Comparison of ENCODE assay signal across 11 cellular contexts in the genomic region with DNA sequence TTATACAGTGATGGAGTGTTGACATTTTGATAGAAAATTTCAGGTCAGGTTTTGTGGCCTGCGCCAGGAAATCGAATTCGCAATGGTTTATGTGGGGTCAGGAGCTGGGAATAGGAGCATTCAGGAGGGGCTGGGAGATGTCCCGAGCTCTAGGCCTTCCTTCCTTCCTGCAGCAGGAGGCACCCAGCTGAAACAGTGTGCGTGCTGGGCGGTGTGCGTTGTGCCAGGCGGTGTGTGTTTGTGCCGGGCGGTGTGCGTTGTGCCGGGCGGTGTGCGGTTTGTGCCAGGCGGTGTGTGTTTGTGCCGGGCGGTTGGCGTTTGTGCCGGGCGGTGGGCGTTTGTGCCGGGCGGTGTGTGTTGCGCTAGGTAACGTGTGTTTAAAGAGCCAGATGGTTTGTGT. TPM values are rescaled to one million over a fixed set of nuclear protein-coding genes. Genes with fewer than 3 reads are reported as not detected.
A peak's percentile ranks its signal among the peaks of the same experiment; 100 is the strongest.
DNase-seq lines count a peak whose midpoint lies in the region; TF ChIP-seq lines count a peak whose summit lies in the region.
"Had no signal": no experiment of that assay in that cellular context is flagged by ENCODE, and none has a peak within 500 bp of the region (broad histone marks: within the 10 kb centered on the region; RNA-seq: fewer than 3 reads in every experiment).

No MANE protein-coding gene starts in this region.

- H3K4me1 ChIP-seq in PC-9 (replicated peaks; ENCODE audit: insufficient read depth): peaks cover 30% of the 10 kb centered on the region
- H3K4me1 ChIP-seq in neural progenitor cell: peaks cover 7% of the 10 kb centered on the region

- H3K27ac Mint-ChIP-seq in Calu3 (ENCODE audit: unreplicated experiment) (peak overlapping the region; percentile 45), neural progenitor cell (peak overlapping the region; percentile 22)
- peak overlapping the region; percentile 91 for H3K27ac Mint-ChIP-seq in dendritic cell treated with granulocyte-macrophage colony-stimulating factor and Interleukin-4, amounts not matched to agents 40 ng/mL and 50 ng/mL, for 4 days

- BruUV-seq in Calu3 (replicated peaks; lab: Mats Ljungman, UMichigan) (no TSS peak), PC-9 (replicated peaks; lab: Mats Ljungman, UMichigan) (no TSS peak)

- H3K4me2 ChIP-seq in PC-9 (peak overlapping the region; percentile 100), neural progenitor cell (peak overlapping the region; percentile 99)

- H3K27ac ChIP-seq in PC-9 (no peak overlapping the region), neural progenitor cell (no peak overlapping the region)

- no peaks in the 10 kb centered on the region for H3K9me2 ChIP-seq in PC-9 (ENCODE audit: insufficient read depth)

- H3F3A ChIP-seq in PC-9 (ENCODE audit: insufficient read depth, low read depth): peaks cover 33% of the 10 kb centered on the region
- peaks cover 37% of the 10 kb centered on the region for H3F3A ChIP-seq in neural progenitor cell (ENCODE audit: low read depth)

- CTCF ChIA-PET in Calu3 (lab: Charles Lee) (no interaction called here), PC-9 (lab: Charles Lee) (no interaction called here)

- TF ChIP-seq CTCF in Calu3 (IDR thresholded peaks at IDR 0.05; ENCODE audit: unreplicated experiment): no peak
- no peak for TF ChIP-seq CTCF in PC-9 (conservative IDR thresholded peaks at IDR 0.05)
- no peak for TF ChIP-seq CTCF in neural progenitor cell (IDR thresholded peaks at IDR 0.05)

- no peak for DNase-seq in Calu3
- DNase-seq in PC-9: no peak
- no peak for DNase-seq in neural progenitor cell (ENCODE audit: low spot score)
- DNase-seq in GDM1 (lab: John Stamatoyannopoulos, UW): no peak
- DNase-seq in cerebellar nuclear complex (lab: John Stamatoyannopoulos, UW): no peak
- DNase-seq in NCI-H1930 (lab: John Stamatoyannopoulos, UW): no peak
- no peak for DNase-seq in activated CD4-positive, CD25-positive, alpha-beta regulatory T cell (lab: John Stamatoyannopoulos, UW)
- DNase-seq: dorsolateral prefrontal cortex, occipital lobe, SHP77 had no signal

- H3K9me3 ChIP-seq in PC-9 (ENCODE audit: insufficient read depth, low read depth) (no peaks in the 10 kb centered on the region), neural progenitor cell (ENCODE audit: low read depth) (no peaks in the 10 kb centered on the region)

- peaks cover 16% of the 10 kb centered on the region; the same call in 1 of the 2 replicates for H3K79me2 ChIP-seq in PC-9 (ENCODE audit: low read depth)
- H3K79me2 ChIP-seq in neural progenitor cell (ENCODE audit: low read depth): peaks cover 31% of the 10 kb centered on the region

- POLR2A ChIA-PET in PC-9 (lab: Charles Lee; ENCODE audit: unreplicated experiment): no interaction called here

- H3K27me3 ChIP-seq in PC-9 (ENCODE audit: insufficient read depth, low read depth) (no peaks in the 10 kb centered on the region), neural progenitor cell (no peaks in the 10 kb centered on the region)
- H3K27me3 ChIP-seq: dorsolateral prefrontal cortex had no signal

- H3K4me3 Mint-ChIP-seq in Calu3 (ENCODE audit: low read depth, unreplicated experiment) (no peak overlapping the region), neural progenitor cell (peak overlapping the region; percentile 92)
- peak overlapping the region; percentile 79 for H3K4me3 Mint-ChIP-seq in dendritic cell treated with granulocyte-macrophage colony-stimulating factor and Interleukin-4, amounts not matched to agents 40 ng/mL and 50 ng/mL, for 4 days

- H3K4me1 Mint-ChIP-seq in Calu3 (ENCODE audit: low read depth, unreplicated experiment): peaks cover 30% of the 10 kb centered on the region
- peaks cover 49% of the 10 kb centered on the region for H3K4me1 Mint-ChIP-seq in dendritic cell treated with granulocyte-macrophage colony-stimulating factor and Interleukin-4, amounts not matched to agents 40 ng/mL and 50 ng/mL, for 4 days (ENCODE audit: low read depth)
- peaks cover 28% of the 10 kb centered on the region for H3K4me1 Mint-ChIP-seq in neural progenitor cell

- peaks cover 8% of the 10 kb centered on the region; the same call in 1 of the 2 replicates for H4K20me1 ChIP-seq in PC-9 (ENCODE audit: insufficient read depth)
- H4K20me1 ChIP-seq in neural progenitor cell (ENCODE audit: low read depth): peaks cover 9% of the 10 kb centered on the region

- H3K9me3 Mint-ChIP-seq in Calu3 (ENCODE audit: low read depth, unreplicated experiment) (no peaks in the 10 kb centered on the region), neural progenitor cell (peaks cover 3% of the 10 kb centered on the region)
- no peaks in the 10 kb centered on the region for H3K9me3 Mint-ChIP-seq in dendritic cell treated with granulocyte-macrophage colony-stimulating factor and Interleukin-4, amounts not matched to agents 40 ng/mL and 50 ng/mL, for 4 days

- H3K27me3 Mint-ChIP-seq in Calu3 (ENCODE audit: unreplicated experiment): no peaks in the 10 kb centered on the region
- H3K27me3 Mint-ChIP-seq in dendritic cell treated with granulocyte-macrophage colony-stimulating factor and Interleukin-4, amounts not matched to agents 40 ng/mL and 50 ng/mL, for 4 days: no peaks in the 10 kb centered on the region
- H3K27me3 Mint-ChIP-seq in neural progenitor cell (ENCODE audit: insufficient read depth, low read depth): peaks cover 3% of the 10 kb centered on the region

- H3K4me3 ChIP-seq in PC-9 (peak overlapping the region; percentile 84; the same call in 1 of the 2 replicates), neural progenitor cell (no peak overlapping the region)

- intact Hi-C loops in Calu3 (cut with micrococcal nuclease; ENCODE audit: unreplicated experiment) (no loop called here), PC-9 (cut with micrococcal nuclease; ENCODE audit: unreplicated experiment) (loop anchor here (5.0 to 10.0 kb wide), 3 partner anchors 336 to 1106 kb away; a partner anchor contains a TSS)
- intact Hi-C loops in dendritic cell treated with granulocyte-macrophage colony-stimulating factor and Interleukin-4, amounts not matched to agents 40 ng/mL and 50 ng/mL, for 4 days (cut with micrococcal nuclease): loop anchor here (10.0 kb wide), 1 partner anchor 376 kb away; a partner anchor contains a TSS

- H3K9ac ChIP-seq in neural progenitor cell: no peak overlapping the region

- H3K36me3 Mint-ChIP-seq in Calu3 (ENCODE audit: insufficient read depth, unreplicated experiment) (peaks cover 38% of the 10 kb centered on the region), neural progenitor cell (peaks cover 17% of the 10 kb centered on the region)
- H3K36me3 Mint-ChIP-seq in dendritic cell treated with granulocyte-macrophage colony-stimulating factor and Interleukin-4, amounts not matched to agents 40 ng/mL and 50 ng/mL, for 4 days (ENCODE audit: low read depth): peaks cover 52% of the 10 kb centered on the region

- H3K36me3 ChIP-seq in PC-9 (ENCODE audit: low read depth) (no peaks in the 10 kb centered on the region), neural progenitor cell (no peaks in the 10 kb centered on the region)

- H2AFZ ChIP-seq in PC-9 (no peak overlapping the region), neural progenitor cell (replicated peaks) (no peak overlapping the region)

RNA-seq across cellular contexts. Expression of a gene that starts 1.7 kb away (rescaled TPM):
- total RNA-seq in Calu3 (2022): 19.9 and 22.6 TPM in 2 replicates
- 24.3 and 38.7 TPM in 2 replicates for total RNA-seq in PC-9 (2021)
- total RNA-seq in neural progenitor cell (ENCODE audit: low replicate concordance): 10.9 and 19.2 TPM in 2 replicates

RNA-seq across cellular contexts. Expression of a gene that starts 57.5 kb away (rescaled TPM):
- not detected in 2 replicates for total RNA-seq in Calu3 (2022)
- not detected in 2 replicates for total RNA-seq in PC-9 (2021)
- not detected in 2 replicates for total RNA-seq in neural progenitor cell (ENCODE audit: low replicate concordance)
- total RNA-seq: dorsolateral prefrontal cortex, occipital lobe had no signal

RNA-seq across cellular contexts. Expression of a gene that starts 59.1 kb away (rescaled TPM):
- total RNA-seq in Calu3 (2022): 59.0 and 59.6 TPM in 2 replicates
- 79.4 and 88.6 TPM in 2 replicates for total RNA-seq in PC-9 (2021)
- total RNA-seq in neural progenitor cell (ENCODE audit: low replicate concordance): 38.2 and 68.6 TPM in 2 replicates

Comparison
In these comparisons a context has a peak if more than half of its experiments do, and no peak if none do; other contexts are left out.
1. H3K27ac Mint-ChIP-seq: peak in every context shown above with its lines; median percentile 91 in dendritic cell treated with granulocyte-macrophage colony-stimulating factor and Interleukin-4, amounts not matched to agents 40 ng/mL and 50 ng/mL, for 4 days; 45 in Calu3; 22 in neural progenitor cell.